38 cellular contexts compared by ENCODE assay signal in the genomic region with DNA sequence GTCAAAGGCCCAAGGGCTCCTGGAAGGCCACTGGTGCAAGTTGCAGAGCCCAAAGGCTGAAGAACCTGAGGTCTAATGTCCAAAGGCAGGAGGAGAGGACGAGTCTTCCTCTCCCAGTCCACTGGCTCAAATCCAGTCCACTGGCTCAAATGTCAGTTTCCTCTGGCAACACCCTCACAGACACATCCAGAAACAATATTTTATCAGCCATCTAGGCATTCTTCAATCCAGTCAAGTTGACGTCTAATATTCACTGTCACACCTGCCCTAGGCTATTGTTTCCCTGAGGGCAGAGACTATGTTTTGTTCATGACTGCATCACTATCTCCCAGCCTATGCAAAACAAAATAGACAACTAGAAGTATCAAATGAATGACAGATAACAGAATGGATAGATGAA.
"Had no signal": no experiment of that assay in that cellular context is flagged by ENCODE, and none has a peak within 500 bp of the region (broad histone marks: within the 10 kb centered on the region; RNA-seq: fewer than 3 reads in every experiment).

No MANE protein-coding gene starts in this region.

- H3K36me3 Mint-ChIP-seq: activated CD8-positive, alpha-beta memory T cell treated with anti-CD3 and anti-CD28 coated beads, Interleukin-2, amount 10 ng/mL, durations not matched to agents 7 days and 5 days; activated naive CD4-positive, alpha-beta T cell treated with anti-CD3 and anti-CD28 coated beads, Interleukin-2, amount 10 ng/mL, durations not matched to agents 7 days and 5 days; activated naive CD8-positive, alpha-beta T cell; IgD-negative memory B cell had no signal

- H3K9me3 Mint-ChIP-seq: activated B cell treated with CpG ODN at 0.5 μM for 24 hours; activated CD4-positive, alpha-beta memory T cell treated with anti-CD3 and anti-CD28 coated beads, Interleukin-2, amount 10 ng/mL, durations not matched to agents 7 days and 5 days; activated naive CD4-positive, alpha-beta T cell treated with anti-CD3 and anti-CD28 coated beads, Interleukin-2, amount 10 ng/mL, durations not matched to agents 7 days and 5 days; central memory CD8-positive, alpha-beta T cell; IgD-negative memory B cell had no signal

- ATAC-seq: activated CD8-positive, alpha-beta memory T cell treated with anti-CD3 and anti-CD28 coated beads, Interleukin-2, amount 10 ng/mL, durations not matched to agents 7 days and 5 days; Right ventricle myocardium inferior had no signal

- H3K27ac Mint-ChIP-seq: activated B cell treated with CpG ODN at 0.5 μM for 24 hours; activated CD4-positive, alpha-beta memory T cell treated with anti-CD3 and anti-CD28 coated beads, Interleukin-2, amount 10 ng/mL, durations not matched to agents 7 days and 5 days; activated CD8-positive, alpha-beta memory T cell treated with anti-CD3 and anti-CD28 coated beads, Interleukin-2, amount 10 ng/mL, durations not matched to agents 7 days and 5 days; activated naive CD4-positive, alpha-beta T cell treated with anti-CD3 and anti-CD28 coated beads, Interleukin-2, amount 10 ng/mL, durations not matched to agents 7 days and 5 days; activated naive CD8-positive, alpha-beta T cell; IgD-negative memory B cell had no signal

- H3K9me3 ChIP-seq: MG63 had no signal

- H3K27me3 Mint-ChIP-seq: activated naive CD4-positive, alpha-beta T cell treated with anti-CD3 and anti-CD28 coated beads, Interleukin-2, amount 10 ng/mL, durations not matched to agents 7 days and 5 days; activated naive CD8-positive, alpha-beta T cell had no signal

- H3K27ac ChIP-seq: brain microvascular endothelial cell, cardiac muscle cell, PC-9, RWPE1, VCaP had no signal

- H3K27me3 ChIP-seq: brain microvascular endothelial cell, cardiac muscle cell, MG63 had no signal

- DNase-seq: activated B cell treated with CpG ODN at 0.5 μM for 24 hours; activated CD4-positive, alpha-beta memory T cell treated with anti-CD3 and anti-CD28 coated beads, Interleukin-2, amount 10 ng/mL, durations not matched to agents 7 days and 5 days; activated CD4-positive, alpha-beta T cell treated with anti-CD3 and anti-CD28 coated beads for 48 hours; activated CD4-positive, CD25-positive, alpha-beta regulatory T cell treated with anti-CD3 and anti-CD28 coated beads, Interleukin-2, amount 50 U/mL, for 72 hours; activated CD8-positive, alpha-beta memory T cell treated with anti-CD3 and anti-CD28 coated beads for 24 hours; activated CD8-positive, alpha-beta memory T cell treated with anti-CD3 and anti-CD28 coated beads, Interleukin-2, amount 10 ng/mL, durations not matched to agents 7 days and 5 days; activated CD8-positive, alpha-beta memory T cell treated with anti-CD3 and anti-CD28 coated beads, Interleukin-2, amount 50 U/mL, for 48 hours; activated effector memory CD4-positive, alpha-beta T cell treated with Interleukin-2 at 50 U/mL for 16 hours; activated naive CD4-positive, alpha-beta T cell treated with anti-CD3 and anti-CD28 coated beads, Interleukin-2, amount 10 ng/mL, durations not matched to agents 7 days and 5 days; activated T-cell treated with anti-CD3 and anti-CD28 coated beads, Interleukin-2, amount 50 U/mL, for 48 hours; amniotic stem cell; aorta; brain microvascular endothelial cell; Karpas-422; KBM-7; MG63; NCI-H1048; NCI-H1105 treated with DMSO at 0.1 percent for 48 hours; NCI-H1436; NCI-H1694; NCI-H1930; NCI-H2107; NCI-H226; NCI-H446 treated with DMSO at 0.1 percent for 48 hours; NCI-H524; PC-9; SIG-M5; SW 1271; T-helper 1 cell; T-helper 2 cell; T-helper 9 cell had no signal

- H3K36me3 ChIP-seq: brain microvascular endothelial cell, cardiac muscle cell, MG63 had no signal

- H3K4me3 ChIP-seq: cardiac muscle cell, MG63, PC-9 had no signal

- H3K4me1 Mint-ChIP-seq: activated CD4-positive, alpha-beta memory T cell treated with anti-CD3 and anti-CD28 coated beads, Interleukin-2, amount 10 ng/mL, durations not matched to agents 7 days and 5 days; activated CD8-positive, alpha-beta memory T cell treated with anti-CD3 and anti-CD28 coated beads, Interleukin-2, amount 10 ng/mL, durations not matched to agents 7 days and 5 days; activated naive CD4-positive, alpha-beta T cell treated with anti-CD3 and anti-CD28 coated beads, Interleukin-2, amount 10 ng/mL, durations not matched to agents 7 days and 5 days; central memory CD8-positive, alpha-beta T cell; IgD-negative memory B cell had no signal

- H3K4me3 Mint-ChIP-seq: activated B cell treated with CpG ODN at 0.5 μM for 24 hours; activated CD4-positive, alpha-beta memory T cell treated with anti-CD3 and anti-CD28 coated beads, Interleukin-2, amount 10 ng/mL, durations not matched to agents 7 days and 5 days; activated CD8-positive, alpha-beta memory T cell treated with anti-CD3 and anti-CD28 coated beads, Interleukin-2, amount 10 ng/mL, durations not matched to agents 7 days and 5 days; activated naive CD4-positive, alpha-beta T cell treated with anti-CD3 and anti-CD28 coated beads, Interleukin-2, amount 10 ng/mL, durations not matched to agents 7 days and 5 days; activated naive CD8-positive, alpha-beta T cell; central memory CD8-positive, alpha-beta T cell; IgD-negative memory B cell had no signal
